In genomic region chr1:153990468-153991150, GRCh38 we compare ENCODE assay signal across 8 cellular contexts. TPM values are rescaled to one million over a fixed set of nuclear protein-coding genes. Genes with fewer than 3 reads are reported as not detected.
A peak's percentile ranks its signal among the peaks of the same experiment; 100 is the strongest.
DNase-seq lines count a peak whose midpoint lies in the region; ATAC-seq, FAIRE-seq and TF ChIP-seq lines count a peak whose summit lies in the region.

Gene RPS27, plus strand, starts transcription at chr1:153990762. Its CDS starts 35 bp downstream, at chr1:153990797.

- peak within 1 kb of the TSS; percentile 91 for H3K4me3 Mint-ChIP-seq in T-helper 1 cell treated with Interleukin-12 subunit alpha and Interleukin-12 subunit beta and Interleukin-4 antibody, amounts not matched to agents 30 μg/mL and 1 μg/mL, for 36 hours

- peak; percentile 100 for TF ChIP-seq POLR2A in GM12891 (IDR thresholded peaks at IDR 0.05; ENCODE audit: low read depth, low read length)

- peaks cover 2% of the 10 kb centered on the region for H3K27me3 Mint-ChIP-seq in T-helper 1 cell treated with Interleukin-12 subunit alpha and Interleukin-12 subunit beta and Interleukin-4 antibody, amounts not matched to agents 30 μg/mL and 1 μg/mL, for 36 hours (ENCODE audit: low read depth)

- peaks cover 33% of the 10 kb centered on the region for H3K36me3 Mint-ChIP-seq in T-helper 1 cell treated with Interleukin-12 subunit alpha and Interleukin-12 subunit beta and Interleukin-4 antibody, amounts not matched to agents 30 μg/mL and 1 μg/mL, for 36 hours (ENCODE audit: low read depth)

- FAIRE-seq in GM12891 (lab: Jason Lieb, UNC), result peak; percentile 93

- peak; percentile 71 for ATAC-seq in HG02852 (IDR thresholded peaks at IDR 0.05; ENCODE audit: unreplicated experiment)
- ATAC-seq in left cardiac atrium, result peak; percentile 78 to 84

- peaks cover 3% of the 10 kb centered on the region for H3K9me3 Mint-ChIP-seq in T-helper 1 cell treated with Interleukin-12 subunit alpha and Interleukin-12 subunit beta and Interleukin-4 antibody, amounts not matched to agents 30 μg/mL and 1 μg/mL, for 36 hours

- DNase-seq in GM12891 (ENCODE audit: insufficient read length, low spot score), result peak; percentile 78
- DNase-seq in NCI-H1694 (lab: John Stamatoyannopoulos, UW), result peak; percentile 100
- peak; percentile 92 for DNase-seq in amniotic stem cell (lab: John Stamatoyannopoulos, UW)
- DNase-seq in left cardiac atrium, result peak; percentile 91
- peak; percentile 93 for DNase-seq in posterior vena cava (ENCODE audit: low spot score)
- peak; percentile 95 for DNase-seq in ureter (ENCODE audit: low spot score)

- peaks cover 40% of the 10 kb centered on the region for H3K4me1 Mint-ChIP-seq in T-helper 1 cell treated with Interleukin-12 subunit alpha and Interleukin-12 subunit beta and Interleukin-4 antibody, amounts not matched to agents 30 μg/mL and 1 μg/mL, for 36 hours (ENCODE audit: low read depth)

- H3K27ac Mint-ChIP-seq in T-helper 1 cell treated with Interleukin-12 subunit alpha and Interleukin-12 subunit beta and Interleukin-4 antibody, amounts not matched to agents 30 μg/mL and 1 μg/mL, for 36 hours, result peak within 1 kb of the TSS; percentile 97

- intact Hi-C loops in left cardiac atrium (cut with DNase I), result loop anchor here in 1 of 2 donors (10.0 kb wide), 1 partner anchor 164 kb away; the partner anchor contains the start of gene NUP210L
- intact Hi-C loops in posterior vena cava (cut with DNase I), result loop anchor here in 1 of 2 donors (10.0 kb wide), 1 partner anchor 184 kb away; no protein-coding TSS in a partner anchor

TF ChIP-seq in GM12891, 5 proteins besides CTCF, POLR2A, EP300 and RAD21:
- TF ChIP-seq POU2F2 (IDR thresholded peaks at IDR 0.05; ENCODE audit: low read depth, low read length) (peak; percentile 99), TAF1 (IDR thresholded peaks at IDR 0.05; ENCODE audit: low read depth, low read length) (peak; percentile 99), SPI1 (IDR thresholded peaks at IDR 0.05; ENCODE audit: low read depth, low read length) (peak; percentile 39; the same call in 1 of the 2 replicates), PAX5 (IDR thresholded peaks at IDR 0.05; ENCODE audit: insufficient read depth, low read length, severe bottlenecking) (no peak), POLR2AphosphoS5 (IDR thresholded peaks at IDR 0.05; ENCODE audit: low read depth, low read length) (peak; percentile 100)

RNA-seq across cellular contexts. Expression of gene RPS27, which starts in this region (rescaled TPM):
- 19,159 TPM for polyA plus RNA-seq in GM12891 (2012; ENCODE audit: low read depth, missing spikeins)
- 1,000 to 10,000 TPM in 1 of 2 donors, 100 to 1,000 TPM in 1; 949 to 1,289 TPM for total RNA-seq in left cardiac atrium
- total RNA-seq in posterior vena cava, result 1,000 to 10,000 TPM; 1,661 to 1,802 TPM
- total RNA-seq in ureter, result 2,661 TPM

Comparison
In these comparisons a context has a peak if more than half of its experiments do, and no peak if none do; other contexts are left out.
1. Peak in every context shown above with its lines: DNase-seq and ATAC-seq.